15 cellular contexts compared by ENCODE assay signal in the genomic region with DNA sequence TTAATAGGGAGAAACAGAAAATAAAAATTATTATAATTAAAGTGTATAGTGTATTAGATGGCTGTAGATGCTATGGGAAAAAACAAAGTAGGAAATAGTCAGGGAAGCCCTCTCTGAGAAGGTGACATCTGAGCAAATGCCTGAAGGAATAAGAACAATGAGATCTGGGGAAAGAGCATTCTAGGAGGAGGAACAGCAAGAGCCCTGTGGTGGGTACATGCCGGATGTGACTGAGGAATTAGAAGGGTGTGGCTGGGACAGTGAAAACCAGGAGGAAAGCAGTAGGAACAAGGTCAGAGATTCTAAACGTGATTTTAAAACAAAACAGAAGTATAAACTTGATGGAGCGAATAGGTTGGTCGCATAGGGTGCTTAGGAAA.
DNase-seq lines count a peak whose midpoint lies in the region; ATAC-seq and TF ChIP-seq lines count a peak whose summit lies in the region.
"Had no signal": no experiment of that assay in that cellular context is flagged by ENCODE, and none has a peak within 500 bp of the region (broad histone marks: within the 10 kb centered on the region; RNA-seq: fewer than 3 reads in every experiment).

No MANE protein-coding gene starts in this region.

- H3K4me3 ChIP-seq in breast epithelium (no peak overlapping the region), Peyer's patch (no peak overlapping the region), hepatocyte (no peak overlapping the region), upper lobe of right lung (no peak overlapping the region), uterus (no peak overlapping the region)

- H3K27me3 Mint-ChIP-seq in MCF 10A (ENCODE audit: insufficient read depth, unreplicated experiment), result no peaks in the 10 kb centered on the region

- 83% methylated on average over 4 of the region's 4 CpGs for WGBS in hepatocyte (ENCODE audit: low lambda C conversion rate, missing lambda C conversion rate)

- POLR2A ChIA-PET in MCF 10A (lab: Yijun Ruan, JAX), result interaction anchor here (1.5 kb wide), 2 partner anchors 35 to 90 kb away, joined by 4 to 7 read pairs; no protein-coding TSS in a partner anchor

- H3K36me3 ChIP-seq in breast epithelium (no peaks in the 10 kb centered on the region), Peyer's patch (no peaks in the 10 kb centered on the region), hepatocyte (replicated peaks; ENCODE audit: insufficient read depth, low read depth) (no peaks in the 10 kb centered on the region), upper lobe of right lung (no peaks in the 10 kb centered on the region), uterus (no peaks in the 10 kb centered on the region)

- H2AFZ ChIP-seq in hepatocyte, result no peak overlapping the region

- no peaks in the 10 kb centered on the region for H3K9me3 ChIP-seq in breast epithelium
- no peaks in the 10 kb centered on the region for H3K9me3 ChIP-seq in Peyer's patch
- H3K9me3 ChIP-seq in hepatocyte (ENCODE audit: low read depth), result no peaks in the 10 kb centered on the region
- no peaks in the 10 kb centered on the region for H3K9me3 ChIP-seq in upper lobe of right lung
- H3K9me3 ChIP-seq in uterus, result no peaks in the 10 kb centered on the region

- H3K9me2 ChIP-seq in hepatocyte (replicated peaks; ENCODE audit: insufficient read depth), result no peaks in the 10 kb centered on the region

- H3K36me3 Mint-ChIP-seq in MCF 10A (ENCODE audit: insufficient read depth, unreplicated experiment), result peaks cover 11% of the 10 kb centered on the region

- H3K27ac Mint-ChIP-seq in MCF 10A (ENCODE audit: low read depth, unreplicated experiment), result peak overlapping the region; percentile 29

- intact Hi-C loops in MCF 10A (cut with micrococcal nuclease), result no loop called here
- intact Hi-C loops in breast epithelium (cut with DNase I; ENCODE audit: low total_unique reads), result loop anchor here (5.0 kb wide), 1 partner anchor 168 kb away; no protein-coding TSS in a partner anchor
- intact Hi-C loops in upper lobe of right lung (cut with DNase I), result no loop called here
- intact Hi-C loops in uterus (cut with DNase I; ENCODE audit: low total_unique reads), result no loop called here
- intact Hi-C loops in Right ventricle myocardium superior (cut with DNase I), result no loop called here

- ATAC-seq in upper lobe of right lung, result peak; percentile 39
- no peak for ATAC-seq in Right ventricle myocardium superior (ENCODE audit: poor library complexity)
- ATAC-seq: foreskin keratinocyte had no signal

- peaks cover 6% of the 10 kb centered on the region for H3K79me2 ChIP-seq in hepatocyte

- TF ChIP-seq POLR2A in breast epithelium (IDR thresholded peaks at IDR 0.05), result no peak
- no peak for TF ChIP-seq POLR2A in Peyer's patch (IDR thresholded peaks at IDR 0.05)
- TF ChIP-seq POLR2A in uterus (IDR thresholded peaks at IDR 0.05), result no peak

- BruUV-seq in MCF 10A (replicated peaks; lab: Mats Ljungman, UMichigan), result no TSS peak

- no peaks in the 10 kb centered on the region for H4K20me1 ChIP-seq in hepatocyte (ENCODE audit: insufficient read depth, poor library complexity, severe bottlenecking)

- H3K4me1 ChIP-seq in breast epithelium (no peaks in the 10 kb centered on the region), Peyer's patch (peaks cover 0 to 38% (median 8%) of the 10 kb centered on the region in 4 donors), hepatocyte (ENCODE audit: insufficient read depth) (peaks cover 22% of the 10 kb centered on the region), upper lobe of right lung (peaks cover 10% of the 10 kb centered on the region), uterus (peaks cover 4 to 6% of the 10 kb centered on the region in 2 donors)

- DNase-seq in MCF 10A (ENCODE audit: unreplicated experiment) (peak; percentile 49), breast epithelium (ENCODE audit: low spot score in 2 of 2) (no peak), Peyer's patch (no peak), hepatocyte (ENCODE audit: low spot score) (no peak), upper lobe of right lung (no peak), UCSD-AML1 (lab: John Stamatoyannopoulos, UW; ENCODE audit: unreplicated experiment) (no peak), uterus (no peak), Right ventricle myocardium superior (no peak)
- DNase-seq: activated CD4-positive, alpha-beta T cell treated with anti-CD3 and anti-CD28 coated beads for 4 hours; activated effector memory CD4-positive, alpha-beta T cell treated with Interleukin-2 at 50 U/mL for 16 hours; DMS79 treated with DMSO at 0.1 percent for 48 hours; effector CD8-positive, alpha-beta T cell; foreskin keratinocyte; NCI-H1092 treated with DMSO at 0.1 percent for 48 hours; SW 1271 had no signal

- CTCF ChIA-PET in MCF 10A (lab: Yijun Ruan, JAX), result interaction anchor here (0.5 to 1.5 kb wide), 5 partner anchors 33 to 723 kb away, joined by 3 to 5 read pairs (median 3); no protein-coding TSS in a partner anchor

- TF ChIP-seq CTCF in MCF 10A (IDR thresholded peaks at IDR 0.05; ENCODE audit: unreplicated experiment) (no peak), breast epithelium (IDR thresholded peaks at IDR 0.05) (no peak), Peyer's patch (IDR thresholded peaks at IDR 0.05) (no peak), hepatocyte (IDR thresholded peaks at IDR 0.05; ENCODE audit: poor library complexity) (no peak), upper lobe of right lung (IDR thresholded peaks at IDR 0.05) (no peak), uterus (IDR thresholded peaks at IDR 0.05) (no peak)

- H3K27ac ChIP-seq in breast epithelium (peak overlapping the region in 1 of 2 donors; percentile 1), Peyer's patch (peak overlapping the region in 3 of 4 donors; percentile 58 to 66 (median 63)), hepatocyte (peak overlapping the region; percentile 2), upper lobe of right lung (peak overlapping the region; percentile 36), uterus (no peak overlapping the region)
- H3K27ac ChIP-seq: foreskin keratinocyte had no signal

- peaks cover 46% of the 10 kb centered on the region for H3K4me1 Mint-ChIP-seq in MCF 10A (ENCODE audit: insufficient read depth, unreplicated experiment)

- H3K27me3 ChIP-seq in breast epithelium, result no peaks in the 10 kb centered on the region
- no peaks in the 10 kb centered on the region for H3K27me3 ChIP-seq in Peyer's patch
- no peaks in the 10 kb centered on the region for H3K27me3 ChIP-seq in hepatocyte
- no peaks in the 10 kb centered on the region for H3K27me3 ChIP-seq in upper lobe of right lung
- no peaks in the 10 kb centered on the region for H3K27me3 ChIP-seq in uterus
- H3K27me3 ChIP-seq: foreskin keratinocyte had no signal

- H3K4me3 Mint-ChIP-seq in MCF 10A (ENCODE audit: unreplicated experiment), result peak overlapping the region; percentile 7

- no peak overlapping the region for H3K4me2 ChIP-seq in hepatocyte

- no peaks in the 10 kb centered on the region for H3K9me3 Mint-ChIP-seq in MCF 10A (ENCODE audit: unreplicated experiment)

Comparison
In these comparisons a context has a peak if more than half of its experiments do, and no peak if none do; other contexts are left out.
1. H3K27ac ChIP-seq: peak in Peyer's patch (3 of 4), hepatocyte (single experiment) and upper lobe of right lung (single experiment); none in uterus (0 of 2).